ENCODE assay signal across 9 cellular contexts in genomic region chr19:48506138-48506733, GRCh38. TPM values are rescaled to one million over a fixed set of nuclear protein-coding genes. Genes with fewer than 3 reads are reported as not detected.
DNase-seq lines count a peak whose midpoint lies in the region; ATAC-seq, FAIRE-seq and TF ChIP-seq lines count a peak whose summit lies in the region.
"Had no signal": no experiment of that assay in that cellular context is flagged by ENCODE, and none has a peak within 500 bp of the region (broad histone marks: within the 10 kb centered on the region; RNA-seq: fewer than 3 reads in every experiment).

No MANE protein-coding gene starts in this region.

- H4K91ac ChIP-seq in mesenchymal stem cell (ENCODE audit: low read length): no peak overlapping the region

- H3K79me1 ChIP-seq in mesenchymal stem cell (replicated peaks; ENCODE audit: low read length, poor library complexity, severe bottlenecking): no peaks in the 10 kb centered on the region

- H3K9me3 ChIP-seq in astrocyte (ENCODE audit: insufficient read depth, low read depth, low read length) (no peaks in the 10 kb centered on the region), mesenchymal stem cell (ENCODE audit: control insufficient read depth, low read length) (no peaks in the 10 kb centered on the region)

- DNase-seq in activated naive CD8-positive, alpha-beta T cell treated with anti-CD3 and anti-CD28 coated beads, Interleukin-2, amount 50 U/mL, for 24 hours: no peak
- DNase-seq in activated naive CD8-positive, alpha-beta T cell treated with anti-CD3 and anti-CD28 coated beads for 36 hours: no peak
- DNase-seq in NCI-H1694 (lab: John Stamatoyannopoulos, UW) (peak; percentile 28), astrocyte (ENCODE audit: low read depth) (no peak), mesenchymal stem cell (peak; percentile 62), ureter (ENCODE audit: low spot score) (no peak)
- DNase-seq: activated T-cell treated with anti-CD3 and anti-CD28 coated beads, Interleukin-2, amount 50 U/mL, for 4 hours had no signal

- H3K4me2 ChIP-seq in astrocyte (ENCODE audit: low read length): no peak overlapping the region
- no peak overlapping the region for H3K4me2 ChIP-seq in mesenchymal stem cell (ENCODE audit: low read length, poor library complexity, severe bottlenecking)

- H3K79me2 ChIP-seq in astrocyte (ENCODE audit: insufficient read depth, low read length): no peaks in the 10 kb centered on the region

- H2AFZ ChIP-seq in astrocyte (ENCODE audit: low read depth, low read length): no peak overlapping the region
- no peak overlapping the region for H2AFZ ChIP-seq in mesenchymal stem cell (ENCODE audit: low read depth, low read length)

- H3K4me3 Mint-ChIP-seq in activated naive CD8-positive, alpha-beta T cell treated with anti-CD3 and anti-CD28 coated beads, Interleukin-2, amount 50 U/mL, for 24 hours: no peak overlapping the region
- no peak overlapping the region for H3K4me3 Mint-ChIP-seq in activated naive CD8-positive, alpha-beta T cell treated with anti-CD3 and anti-CD28 coated beads for 36 hours
- H3K4me3 Mint-ChIP-seq in astrocyte (ENCODE audit: unreplicated experiment): no peak overlapping the region
- H3K4me3 Mint-ChIP-seq: activated T-cell treated with anti-CD3 and anti-CD28 coated beads, Interleukin-2, amount 50 U/mL, for 4 hours had no signal

- H3K27me3 Mint-ChIP-seq in activated naive CD8-positive, alpha-beta T cell treated with anti-CD3 and anti-CD28 coated beads, Interleukin-2, amount 50 U/mL, for 24 hours: no peaks in the 10 kb centered on the region
- no peaks in the 10 kb centered on the region for H3K27me3 Mint-ChIP-seq in activated naive CD8-positive, alpha-beta T cell treated with anti-CD3 and anti-CD28 coated beads for 36 hours
- peaks cover 15% of the 10 kb centered on the region for H3K27me3 Mint-ChIP-seq in astrocyte (ENCODE audit: low read depth, unreplicated experiment)

- FAIRE-seq in astrocyte (lab: Jason Lieb, UNC): no peak

- peaks cover 13% of the 10 kb centered on the region for H3K4me1 Mint-ChIP-seq in activated naive CD8-positive, alpha-beta T cell treated with anti-CD3 and anti-CD28 coated beads, Interleukin-2, amount 50 U/mL, for 24 hours
- H3K4me1 Mint-ChIP-seq in activated naive CD8-positive, alpha-beta T cell treated with anti-CD3 and anti-CD28 coated beads for 36 hours: peaks cover 15% of the 10 kb centered on the region
- H3K4me1 Mint-ChIP-seq in astrocyte (ENCODE audit: low read depth, unreplicated experiment): no peaks in the 10 kb centered on the region

- H3K23ac ChIP-seq in mesenchymal stem cell (ENCODE audit: low read length in 2 of 2): no peak overlapping the region

- H2AK5ac ChIP-seq in mesenchymal stem cell (ENCODE audit: low read length, severe bottlenecking): no peak overlapping the region

- H3K36me3 Mint-ChIP-seq in activated naive CD8-positive, alpha-beta T cell treated with anti-CD3 and anti-CD28 coated beads, Interleukin-2, amount 50 U/mL, for 24 hours (ENCODE audit: low read depth): no peaks in the 10 kb centered on the region
- H3K36me3 Mint-ChIP-seq in activated naive CD8-positive, alpha-beta T cell treated with anti-CD3 and anti-CD28 coated beads for 36 hours: no peaks in the 10 kb centered on the region
- H3K36me3 Mint-ChIP-seq in astrocyte (ENCODE audit: low read depth, unreplicated experiment): peaks cover 7% of the 10 kb centered on the region

- H3K27me3 ChIP-seq in astrocyte (ENCODE audit: insufficient read depth, low read length) (peaks cover 4% of the 10 kb centered on the region), mesenchymal stem cell (ENCODE audit: control insufficient read depth in 1 of 2, insufficient read depth in 1 of 2, low read length in 2 of 2) (peaks cover 31 to 38% of the 10 kb centered on the region in 2 experiments)

- no peak overlapping the region for H2BK15ac ChIP-seq in mesenchymal stem cell (ENCODE audit: low read depth, poor library complexity, severe bottlenecking)

- 90% methylated on average over 5 of the region's 5 CpGs for WGBS in mesenchymal stem cell

- H4K8ac ChIP-seq in mesenchymal stem cell (ENCODE audit: low read length): no peak overlapping the region

- H3K9ac ChIP-seq in astrocyte (ENCODE audit: low read length) (no peak overlapping the region), mesenchymal stem cell (ENCODE audit: low read length) (no peak overlapping the region)

- no peak overlapping the region for H2BK120ac ChIP-seq in mesenchymal stem cell (ENCODE audit: low read depth, low read length)

- H3K27ac ChIP-seq in astrocyte (ENCODE audit: low read depth, low read length) (no peak overlapping the region), mesenchymal stem cell (ENCODE audit: low read length, poor library complexity, severe bottlenecking) (no peak overlapping the region)

- H3K4ac ChIP-seq in mesenchymal stem cell (ENCODE audit: low read depth in 1 of 2, low read length in 2 of 2): no peak overlapping the region

- no peaks in the 10 kb centered on the region for H4K20me1 ChIP-seq in astrocyte (ENCODE audit: insufficient read depth, low read length)

- H2BK12ac ChIP-seq in mesenchymal stem cell (ENCODE audit: low read length in 2 of 2): no peak overlapping the region

- no peak overlapping the region for H3K18ac ChIP-seq in mesenchymal stem cell (ENCODE audit: low read depth in 1 of 2, low read length in 2 of 2)

- H3K4me1 ChIP-seq in astrocyte (ENCODE audit: insufficient read depth, low read length): no peaks in the 10 kb centered on the region
- peaks cover 10% of the 10 kb centered on the region for H3K4me1 ChIP-seq in mesenchymal stem cell (ENCODE audit: control insufficient read depth, insufficient read depth, low read depth, low read length)

- no peaks in the 10 kb centered on the region for H3K9me3 Mint-ChIP-seq in activated naive CD8-positive, alpha-beta T cell treated with anti-CD3 and anti-CD28 coated beads, Interleukin-2, amount 50 U/mL, for 24 hours
- H3K9me3 Mint-ChIP-seq in activated naive CD8-positive, alpha-beta T cell treated with anti-CD3 and anti-CD28 coated beads for 36 hours: no peaks in the 10 kb centered on the region
- no peaks in the 10 kb centered on the region for H3K9me3 Mint-ChIP-seq in astrocyte (ENCODE audit: unreplicated experiment)
- H3K9me3 Mint-ChIP-seq: activated T-cell treated with anti-CD3 and anti-CD28 coated beads, Interleukin-2, amount 50 U/mL, for 4 hours had no signal

- no peak overlapping the region for H3K27ac Mint-ChIP-seq in activated naive CD8-positive, alpha-beta T cell treated with anti-CD3 and anti-CD28 coated beads, Interleukin-2, amount 50 U/mL, for 24 hours
- H3K27ac Mint-ChIP-seq in activated naive CD8-positive, alpha-beta T cell treated with anti-CD3 and anti-CD28 coated beads for 36 hours: no peak overlapping the region
- peak overlapping the region; percentile 23 for H3K27ac Mint-ChIP-seq in astrocyte (ENCODE audit: unreplicated experiment)

- H3K14ac ChIP-seq in mesenchymal stem cell (ENCODE audit: low read length in 2 of 2): no peak overlapping the region

- H2BK5ac ChIP-seq in mesenchymal stem cell (ENCODE audit: low read depth, low read length, poor library complexity, severe bottlenecking): no peak overlapping the region

- H3K4me3 ChIP-seq in astrocyte (ENCODE audit: insufficient read depth, low read depth, low read length): no peak overlapping the region
- no peak overlapping the region for H3K4me3 ChIP-seq in mesenchymal stem cell (ENCODE audit: insufficient read depth in 1 of 2, low read depth in 1 of 2, low read length in 2 of 2)

- peak; percentile 17 for ATAC-seq in activated naive CD8-positive, alpha-beta T cell treated with anti-CD3 and anti-CD28 coated beads, Interleukin-2, amount 50 U/mL, for 24 hours
- ATAC-seq in GM21423 (IDR thresholded peaks at IDR 0.05; ENCODE audit: unreplicated experiment) (no peak), GM19324 (IDR thresholded peaks at IDR 0.05; ENCODE audit: low FRiP score, unreplicated experiment) (no peak)

- TF ChIP-seq CTCF in astrocyte (IDR thresholded peaks at IDR 0.05; ENCODE audit: insufficient read depth, low read depth, low read length): peak; percentile 45

- H3K36me3 ChIP-seq in astrocyte (ENCODE audit: insufficient read depth, low read length) (no peaks in the 10 kb centered on the region), mesenchymal stem cell (ENCODE audit: control insufficient read depth in 1 of 2, insufficient read depth in 2 of 2, low read depth in 1 of 2, low read length in 2 of 2) (no peaks in the 10 kb centered on the region)

RNA-seq across cellular contexts. Expression of gene LMTK3, which starts 5.4 kb away (rescaled TPM):
- 1 to 10 TPM; 2.2 to 2.8 TPM for total RNA-seq in activated naive CD8-positive, alpha-beta T cell treated with anti-CD3 and anti-CD28 coated beads for 36 hours
- total RNA-seq in astrocyte (6.2 TPM in 2 replicates), ureter (5.1 TPM)
- polyA plus RNA-seq in mesenchymal stem cell (2013, experiment 1 of 2): 0.66 TPM
- polyA plus RNA-seq in mesenchymal stem cell (2013, experiment 2 of 2): 0.55 TPM

RNA-seq across cellular contexts. Expression of gene CYTH2, which starts 37.1 kb away (rescaled TPM):
- total RNA-seq in activated naive CD8-positive, alpha-beta T cell treated with anti-CD3 and anti-CD28 coated beads for 36 hours: 10 to 100 TPM; 18.2 to 21.7 TPM
- total RNA-seq in astrocyte (62.4 and 67.1 TPM in 2 replicates), ureter (61.6 TPM)
- 47.7 TPM for polyA plus RNA-seq in mesenchymal stem cell (2013, experiment 1 of 2)
- 45.1 TPM for polyA plus RNA-seq in mesenchymal stem cell (2013, experiment 2 of 2)

RNA-seq across cellular contexts. Expression of gene SULT2B1, which starts 45.7 kb away (rescaled TPM):
- not detected for total RNA-seq in activated naive CD8-positive, alpha-beta T cell treated with anti-CD3 and anti-CD28 coated beads for 36 hours
- total RNA-seq in astrocyte (0.31 TPM in 1 of 2 replicates, not detected in the other), ureter (1.6 TPM)
- polyA plus RNA-seq in mesenchymal stem cell (2013, experiment 1 of 2): 0.83 TPM
- polyA plus RNA-seq in mesenchymal stem cell (2013, experiment 2 of 2): 0.70 TPM
- total RNA-seq: activated T-cell treated with anti-CD3 and anti-CD28 coated beads, Interleukin-2, amount 50 U/mL, for 4 hours had no signal

RNA-seq across cellular contexts. Expression of gene KCNJ14, which starts 50.9 kb away (rescaled TPM):
- 1 to 10 TPM; 1.4 to 1.5 TPM for total RNA-seq in activated naive CD8-positive, alpha-beta T cell treated with anti-CD3 and anti-CD28 coated beads for 36 hours
- 1.4 TPM in 2 replicates for total RNA-seq in astrocyte
- 0.25 TPM for polyA plus RNA-seq in mesenchymal stem cell (2013, experiment 1 of 2)
- 0.21 TPM for polyA plus RNA-seq in mesenchymal stem cell (2013, experiment 2 of 2)
- 1.5 TPM for total RNA-seq in ureter

Comparison
In these comparisons a context has a peak if more than half of its experiments do, and no peak if none do; other contexts are left out.
1. DNase-seq: peak in NCI-H1694 (single experiment) and mesenchymal stem cell (single experiment); none in activated naive CD8-positive, alpha-beta T cell treated with anti-CD3 and anti-CD28 coated beads, Interleukin-2, amount 50 U/mL, for 24 hours (single experiment), activated naive CD8-positive, alpha-beta T cell treated with anti-CD3 and anti-CD28 coated beads for 36 hours (single experiment), astrocyte (single experiment) and ureter (single experiment).